ENCODE assay signal across 13 cellular contexts in the genomic region with DNA sequence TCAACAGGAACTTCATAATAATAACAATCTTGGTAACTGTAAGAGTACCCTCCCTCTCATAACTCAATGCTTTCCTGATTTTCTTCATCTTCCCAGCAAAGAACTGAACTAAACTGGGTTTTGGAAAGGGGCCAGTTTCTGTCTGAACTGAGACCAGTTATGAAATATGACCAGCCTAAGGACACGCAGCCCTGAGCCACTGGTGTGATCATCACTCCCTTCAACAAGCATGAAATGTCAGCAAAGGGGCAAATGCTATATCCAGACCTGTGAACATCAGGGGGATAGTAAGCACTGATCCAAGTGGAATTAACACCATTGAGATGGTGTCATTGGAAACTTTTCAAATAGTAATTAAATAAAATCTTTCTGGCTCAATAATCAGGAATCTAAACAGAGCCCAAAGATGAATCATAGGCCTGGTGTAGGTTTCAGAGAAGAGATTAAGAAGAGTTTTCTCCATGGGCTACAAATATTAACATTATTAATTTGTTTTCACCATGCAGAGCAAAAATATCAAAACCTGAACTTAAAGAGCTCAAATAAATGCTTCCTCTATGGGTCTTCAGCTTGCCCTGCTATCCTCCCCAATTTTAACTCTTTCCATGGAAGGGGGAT.
A peak's percentile ranks its signal among the peaks of the same experiment; 100 is the strongest.
DNase-seq lines count a peak whose midpoint lies in the region; ATAC-seq and TF ChIP-seq lines count a peak whose summit lies in the region.
"Had no signal": no experiment of that assay in that cellular context is flagged by ENCODE, and none has a peak within 500 bp of the region (broad histone marks: within the 10 kb centered on the region; RNA-seq: fewer than 3 reads in every experiment).

No MANE protein-coding gene starts in this region.

- no peak overlapping the region for H3K9ac ChIP-seq in GM23248

- H3K9me2 ChIP-seq in GM23248 (ENCODE audit: insufficient read depth): no peaks in the 10 kb centered on the region

- H3K4me3 ChIP-seq in GM23248 (no peak overlapping the region), ascending aorta (no peak overlapping the region), fibroblast of villous mesenchyme (ENCODE audit: low read depth, low read length) (no peak overlapping the region), psoas muscle (no peak overlapping the region)

- no peaks in the 10 kb centered on the region for H4K20me1 ChIP-seq in GM23248 (ENCODE audit: insufficient read depth)

- peak; percentile 42 to 95 (median 80) for ATAC-seq in psoas muscle
- ATAC-seq: HCT116 had no signal

- H3K27me3 ChIP-seq in GM23248 (replicated peaks; ENCODE audit: insufficient read depth): no peaks in the 10 kb centered on the region
- H3K27me3 ChIP-seq in ascending aorta: no peaks in the 10 kb centered on the region
- no peaks in the 10 kb centered on the region for H3K27me3 ChIP-seq in psoas muscle (ENCODE audit: insufficient read depth in 3 of 3, low read length in 2 of 3)

- no peak overlapping the region for H3K4me2 ChIP-seq in GM23248 (ENCODE audit: unreplicated experiment)

- H3K79me2 ChIP-seq in GM23248 (ENCODE audit: insufficient read depth): peaks cover 32% of the 10 kb centered on the region

- H3K27me3 Mint-ChIP-seq in activated naive CD4-positive, alpha-beta T cell treated with anti-CD3 and anti-CD28 coated beads, Interleukin-2, amount 10 ng/mL, durations not matched to agents 7 days and 5 days: no peaks in the 10 kb centered on the region

- CTCF ChIA-PET in activated naive CD4-positive, alpha-beta T cell treated with anti-CD3 and anti-CD28 coated beads, Interleukin-2, amount 10 ng/mL, durations not matched to agents 7 days and 5 days (lab: Charles Lee): no interaction called here

- intact Hi-C loops in ascending aorta (cut with DNase I) (no loop called here), psoas muscle (cut with DNase I) (no loop called here)

- no peaks in the 10 kb centered on the region for H3K9me3 Mint-ChIP-seq in activated naive CD4-positive, alpha-beta T cell treated with anti-CD3 and anti-CD28 coated beads, Interleukin-2, amount 10 ng/mL, durations not matched to agents 7 days and 5 days
- H3K9me3 Mint-ChIP-seq: T-helper 1 cell treated with Interleukin-12 subunit alpha and Interleukin-12 subunit beta and Interleukin-4 antibody, amounts not matched to agents 30 μg/mL and 1 μg/mL, for 36 hours had no signal

- H3K4me1 ChIP-seq in GM23248 (ENCODE audit: insufficient read depth) (peaks cover 10% of the 10 kb centered on the region; the same call in 1 of the 2 replicates), ascending aorta (peaks cover 0 to 30% of the 10 kb centered on the region in 2 donors), psoas muscle (peaks cover 24% of the 10 kb centered on the region)

- H2AFZ ChIP-seq in GM23248: no peak overlapping the region

- no peak overlapping the region for H3K27ac Mint-ChIP-seq in activated naive CD4-positive, alpha-beta T cell treated with anti-CD3 and anti-CD28 coated beads, Interleukin-2, amount 10 ng/mL, durations not matched to agents 7 days and 5 days
- H3K27ac Mint-ChIP-seq: T-helper 1 cell treated with Interleukin-12 subunit alpha and Interleukin-12 subunit beta and Interleukin-4 antibody, amounts not matched to agents 30 μg/mL and 1 μg/mL, for 36 hours had no signal

- DNase-seq in GM23248 (peak; percentile 57), ascending aorta (ENCODE audit: low spot score in 2 of 2) (no peak), fibroblast of villous mesenchyme (ENCODE audit: low read depth) (peak; percentile 64), psoas muscle (peak in 1 of 2 donors; percentile 54), HK-2 (ENCODE audit: unreplicated experiment) (no peak), HuH-7 (ENCODE audit: low spot score) (no peak), RKO (ENCODE audit: low spot score) (no peak)
- DNase-seq in activated naive CD4-positive, alpha-beta T cell treated with anti-CD3 and anti-CD28 coated beads, Interleukin-2, amount 10 ng/mL, durations not matched to agents 7 days and 5 days: no peak
- DNase-seq: activated effector memory CD4-positive, alpha-beta T cell treated with anti-CD3 and anti-CD28 coated beads, Interleukin-2, amount 50 U/mL, for 16 hours; NCI-H146; stimulated activated CD8-positive, alpha-beta memory T cell treated with anti-CD3 and anti-CD28 coated beads, Interleukin-4, amount 100 ng/mL, for 48 hours had no signal

- 19 to 29% methylated on average over 1 of the region's 1 CpG for WGBS in GM23248 (ENCODE audit: low coverage in 1 of 2, low lambda C conversion rate in 2 of 2, missing lambda C conversion rate in 2 of 2), 2 experiments
- WGBS in psoas muscle, 3 donors: 4 to 19% (median 6%) methylated on average over 1 of the region's 1 CpG

- H3K27ac ChIP-seq in GM23248 (no peak overlapping the region), ascending aorta (peak overlapping the region; percentile 37 to 67), psoas muscle (no peak overlapping the region)

- no peaks in the 10 kb centered on the region for H3K36me3 Mint-ChIP-seq in activated naive CD4-positive, alpha-beta T cell treated with anti-CD3 and anti-CD28 coated beads, Interleukin-2, amount 10 ng/mL, durations not matched to agents 7 days and 5 days

- TF ChIP-seq CTCF in ascending aorta (IDR thresholded peaks at IDR 0.05): no peak
- TF ChIP-seq CTCF in fibroblast of villous mesenchyme (IDR thresholded peaks at IDR 0.05; ENCODE audit: insufficient read depth, low read depth, low read length): no peak
- TF ChIP-seq CTCF in psoas muscle (IDR thresholded peaks at IDR 0.05): no peak

- H3K4me1 Mint-ChIP-seq in activated naive CD4-positive, alpha-beta T cell treated with anti-CD3 and anti-CD28 coated beads, Interleukin-2, amount 10 ng/mL, durations not matched to agents 7 days and 5 days: no peaks in the 10 kb centered on the region

- H3K36me3 ChIP-seq in GM23248 (ENCODE audit: low read depth) (no peaks in the 10 kb centered on the region), ascending aorta (peaks cover 0 to 6% of the 10 kb centered on the region in 2 donors), psoas muscle (ENCODE audit: insufficient read depth in 1 of 2, low read depth in 1 of 2) (no peaks in the 10 kb centered on the region)

- H3F3A ChIP-seq in GM23248 (ENCODE audit: insufficient read depth): no peaks in the 10 kb centered on the region

- in situ Hi-C loops in GM23248 (cut with MboI): no loop called here

- H3K4me3 Mint-ChIP-seq in activated naive CD4-positive, alpha-beta T cell treated with anti-CD3 and anti-CD28 coated beads, Interleukin-2, amount 10 ng/mL, durations not matched to agents 7 days and 5 days: no peak overlapping the region
- H3K4me3 Mint-ChIP-seq: T-helper 1 cell treated with Interleukin-12 subunit alpha and Interleukin-12 subunit beta and Interleukin-4 antibody, amounts not matched to agents 30 μg/mL and 1 μg/mL, for 36 hours had no signal

- H3K9me3 ChIP-seq in GM23248 (ENCODE audit: low read depth) (no peaks in the 10 kb centered on the region), ascending aorta (no peaks in the 10 kb centered on the region), psoas muscle (no peaks in the 10 kb centered on the region)

Comparison
In these comparisons a context has a peak if more than half of its experiments do, and no peak if none do; other contexts are left out.
1. DNase-seq: peak in GM23248 (single experiment) and fibroblast of villous mesenchyme (single experiment); none in ascending aorta (0 of 2), activated naive CD4-positive, alpha-beta T cell treated with anti-CD3 and anti-CD28 coated beads, Interleukin-2, amount 10 ng/mL, durations not matched to agents 7 days and 5 days (single experiment), HK-2 (single experiment), HuH-7 (single experiment) and RKO (single experiment).
2. H3K27ac ChIP-seq: peak in ascending aorta (2 of 2); none in GM23248 (single experiment) and psoas muscle (single experiment).